Comparison of ENCODE assay signal across 1 cellular context in genomic region chr17:1076982-1077302, GRCh38.
A peak's percentile ranks its signal among the peaks of the same experiment; 100 is the strongest.
TF ChIP-seq lines count a peak whose summit lies in the region.

No MANE protein-coding gene starts in this region.

TF ChIP-seq in K562, 482 proteins besides CTCF, POLR2A, EP300 and RAD21:
- TF ChIP-seq RBM25 (IDR thresholded peaks at IDR 0.05; ENCODE audit: low read depth, low read length, severe bottlenecking): peak; percentile 60
- no peak for TF ChIP-seq ZNF75A (CRISPR knock-in tag; IDR thresholded peaks at IDR 0.05)
- no peak for TF ChIP-seq NONO (IDR thresholded peaks at IDR 0.05; ENCODE audit: low read depth in 2 of 2, low read length in 1 of 2)
- 0 out of 4 replicates have a peak, but pooled peaks of 1 of the 2 experiments have one; percentile 27 for TF ChIP-seq KDM1A (IDR thresholded peaks at IDR 0.05)
TF ChIP-seq in K562: peak in this region for 2.
